15 cellular contexts compared by ENCODE assay signal in the genomic region with DNA sequence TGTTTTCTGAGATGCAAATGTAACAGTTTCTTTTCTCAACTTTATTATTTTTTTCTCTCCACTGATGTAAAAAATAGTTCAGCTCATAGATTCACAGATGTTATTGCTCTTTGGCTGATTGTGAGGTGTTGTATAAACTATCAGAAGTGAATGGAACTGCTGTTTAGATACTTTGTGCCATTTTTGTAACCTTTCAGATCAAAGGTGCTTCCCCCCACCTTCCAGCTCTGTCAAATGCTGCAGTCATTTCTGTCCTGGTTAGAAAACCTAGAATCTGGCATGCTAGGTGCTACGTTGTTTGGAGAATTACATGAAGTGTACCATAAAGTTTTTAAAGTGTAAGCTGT. TPM values are rescaled to one million over a fixed set of nuclear protein-coding genes. Genes with fewer than 3 reads are reported as not detected.
DNase-seq lines count a peak whose midpoint lies in the region; ATAC-seq and TF ChIP-seq lines count a peak whose summit lies in the region.
"Had no signal": no experiment of that assay in that cellular context is flagged by ENCODE, and none has a peak within 500 bp of the region (broad histone marks: within the 10 kb centered on the region; RNA-seq: fewer than 3 reads in every experiment).

No MANE protein-coding gene starts in this region.

- in situ Hi-C loops in brain microvascular endothelial cell (cut with HindIII; ENCODE audit: low pct_ligation_motif_present, low sequenced_read_pairs), result no loop called here

- H3K27ac ChIP-seq in brain microvascular endothelial cell, result no peak overlapping the region

- ATAC-seq in GM18907 (IDR thresholded peaks at IDR 0.05; ENCODE audit: unreplicated experiment), result peak; percentile 16
- ATAC-seq in HG03095 (IDR thresholded peaks at IDR 0.05; ENCODE audit: unreplicated experiment), result peak; percentile 29
- ATAC-seq: sciatic nerve had no signal

- H3K27me3 ChIP-seq in brain microvascular endothelial cell (replicated peaks), result no peaks in the 10 kb centered on the region
- H3K27me3 ChIP-seq: ascending aorta, uterus had no signal

- H3K27ac Mint-ChIP-seq in activated naive CD8-positive, alpha-beta T cell treated with anti-CD3 and anti-CD28 coated beads for 36 hours, result peak overlapping the region; percentile 52

- peak overlapping the region; percentile 15 for H3K4me3 Mint-ChIP-seq in activated naive CD8-positive, alpha-beta T cell treated with anti-CD3 and anti-CD28 coated beads for 36 hours

- no peaks in the 10 kb centered on the region for H3K9me3 Mint-ChIP-seq in activated naive CD8-positive, alpha-beta T cell treated with anti-CD3 and anti-CD28 coated beads for 36 hours

- H3K27me3 Mint-ChIP-seq in activated naive CD8-positive, alpha-beta T cell treated with anti-CD3 and anti-CD28 coated beads for 36 hours, result peaks cover 13% of the 10 kb centered on the region

- TF ChIP-seq CTCF in GM12865 (IDR thresholded peaks at IDR 0.05; ENCODE audit: insufficient read depth, low read depth, low read length, missing control alignments), result no peak
- no peak for TF ChIP-seq CTCF in brain microvascular endothelial cell (IDR thresholded peaks at IDR 0.05; ENCODE audit: low read depth, low read length, missing control alignments)

- peak; percentile 87 for DNase-seq in GM12865 (ENCODE audit: low read depth)
- DNase-seq in activated naive CD8-positive, alpha-beta T cell treated with anti-CD3 and anti-CD28 coated beads for 36 hours, result no peak
- DNase-seq in CD1c-positive myeloid dendritic cell (ENCODE audit: extremely low spot score), result no peak
- no peak for DNase-seq in brain microvascular endothelial cell
- DNase-seq in DMS 273 (lab: John Stamatoyannopoulos, UW; ENCODE audit: unreplicated experiment), result no peak
- DNase-seq in SHP77 (lab: John Stamatoyannopoulos, UW), result no peak
- DNase-seq: activated CD4-positive, alpha-beta T cell treated with anti-CD3 and anti-CD28 coated beads for 4 hours; NCI-H1417; NCI-H526 treated with DMSO at 0.1 percent for 48 hours; uterus had no signal

- no peaks in the 10 kb centered on the region for H3K36me3 ChIP-seq in brain microvascular endothelial cell (replicated peaks)
- H3K36me3 ChIP-seq: ascending aorta, HAP-1, uterus had no signal

- no peaks in the 10 kb centered on the region for H3K36me3 Mint-ChIP-seq in activated naive CD8-positive, alpha-beta T cell treated with anti-CD3 and anti-CD28 coated beads for 36 hours

- H3K4me1 Mint-ChIP-seq in activated naive CD8-positive, alpha-beta T cell treated with anti-CD3 and anti-CD28 coated beads for 36 hours, result peaks cover 51% of the 10 kb centered on the region

- H3K4me3 ChIP-seq in GM12865 (ENCODE audit: low read depth, low read length), result peak overlapping the region; percentile 50
- H3K4me3 ChIP-seq in brain microvascular endothelial cell (ENCODE audit: low read depth, low read length), result no peak overlapping the region
- H3K4me3 ChIP-seq: HAP-1 had no signal

RNA-seq across cellular contexts. Expression of gene WIPI1, which starts 1.7 kb away (rescaled TPM):
- total RNA-seq in activated naive CD8-positive, alpha-beta T cell treated with anti-CD3 and anti-CD28 coated beads for 36 hours, result 1 to 10 TPM; 8.7 to 8.9 TPM

RNA-seq across cellular contexts. Expression of gene PRKAR1A, which starts 53.2 kb away (rescaled TPM):
- 100 to 1,000 TPM; 152 to 156 TPM for total RNA-seq in activated naive CD8-positive, alpha-beta T cell treated with anti-CD3 and anti-CD28 coated beads for 36 hours
